In genomic region chr11:15624701-15625100, GRCh38 we compare ENCODE assay signal across 14 cellular contexts.
A peak's percentile ranks its signal among the peaks of the same experiment; 100 is the strongest.
DNase-seq lines count a peak whose midpoint lies in the region; ATAC-seq, FAIRE-seq and TF ChIP-seq lines count a peak whose summit lies in the region.
"Had no signal": no experiment of that assay in that cellular context is flagged by ENCODE, and none has a peak within 500 bp of the region (broad histone marks: within the 10 kb centered on the region; RNA-seq: fewer than 3 reads in every experiment).

No MANE protein-coding gene starts in this region.

- H3K4me3 ChIP-seq in HepG2 (replicated peaks in 1 of 3; ENCODE audit: insufficient read depth in 1 of 3, low read depth in 2 of 3, low read length in 3 of 3) (no peak overlapping the region), right lobe of liver (no peak overlapping the region), mucosa of descending colon (no peak overlapping the region), small intestine (ENCODE audit: low read depth in 1 of 2, low read length in 2 of 2) (no peak overlapping the region), PC-9 (no peak overlapping the region)
- H3K4me3 ChIP-seq: GM12878 had no signal

- TF ChIP-seq CTCF in HepG2 (CRISPR knock-in tag; IDR thresholded peaks at IDR 0.05) (no peak), right lobe of liver (IDR thresholded peaks at IDR 0.05) (no peak), mucosa of descending colon (IDR thresholded peaks at IDR 0.05) (no peak), PC-9 (conservative IDR thresholded peaks at IDR 0.05) (no peak)

- H2AFZ ChIP-seq in HepG2 (ENCODE audit: low read length), result no peak overlapping the region
- no peak overlapping the region for H2AFZ ChIP-seq in PC-9

- TF ChIP-seq EP300 in HepG2 (IDR thresholded peaks at IDR 0.05; ENCODE audit: low read depth in 2 of 2, low read length in 2 of 2) (no peak), HepG2 (CRISPR knock-in tag; IDR thresholded peaks at IDR 0.05; ENCODE audit: borderline replicate concordance) (no peak)

- H3K9ac ChIP-seq in HepG2 (ENCODE audit: insufficient read depth, low read depth, low read length), result no peak overlapping the region

- H3K9me3 ChIP-seq in HepG2 (ENCODE audit: low read length) (no peaks in the 10 kb centered on the region), right lobe of liver (no peaks in the 10 kb centered on the region), mucosa of descending colon (no peaks in the 10 kb centered on the region), small intestine (ENCODE audit: control insufficient read depth, low read depth) (no peaks in the 10 kb centered on the region), PC-9 (ENCODE audit: insufficient read depth, low read depth) (no peaks in the 10 kb centered on the region)

- H3K36me3 ChIP-seq in HepG2 (replicated peaks in 1 of 2; ENCODE audit: control insufficient read depth in 1 of 2, insufficient read depth in 2 of 2, low read length in 2 of 2) (no peaks in the 10 kb centered on the region), right lobe of liver (no peaks in the 10 kb centered on the region), mucosa of descending colon (ENCODE audit: low read depth) (no peaks in the 10 kb centered on the region), small intestine (ENCODE audit: control insufficient read depth in 2 of 2, insufficient read depth in 2 of 2, low read length in 2 of 2) (no peaks in the 10 kb centered on the region), PC-9 (ENCODE audit: low read depth) (no peaks in the 10 kb centered on the region)

- no peaks in the 10 kb centered on the region for H3K9me2 ChIP-seq in PC-9 (ENCODE audit: insufficient read depth)

- in situ Hi-C loops in HepG2 (cut with HindIII; ENCODE audit: extremely low pct_ligation_motif_present, low pct_unique_long_range_greater_than_20kb), result no loop called here

- 5% methylated on average over 4 of the region's 4 CpGs for WGBS in HepG2 (ENCODE audit: low lambda C conversion rate)
- WGBS in right lobe of liver (ENCODE audit: insufficient coverage, low coverage, low lambda C conversion rate, missing lambda C conversion rate), result 79% methylated on average over 4 of the region's 4 CpGs
- WGBS in small intestine, 3 donors, result 26 to 60% (median 39%) methylated on average over 4 of the region's 4 CpGs

- TF ChIP-seq POLR2A in HepG2 (IDR thresholded peaks at IDR 0.05; ENCODE audit: insufficient read depth in 1 of 2, low read depth in 2 of 2, low read length in 2 of 2), result no peak
- no peak for TF ChIP-seq POLR2A in right lobe of liver (IDR thresholded peaks at IDR 0.05)

- CTCF ChIA-PET in HepG2 (lab: Yijun Ruan, JAX; ENCODE audit: low intra/inter-chr PET ratio, low total read pairs) (no interaction called here), PC-9 (lab: Charles Lee) (interaction anchor here (0.5 kb wide), 1 partner anchor 53 kb away, joined by 3 read pairs; no protein-coding TSS in a partner anchor)

- BruUV-seq in HepG2 (replicated peaks; lab: Mats Ljungman, UMichigan) (no TSS peak), PC-9 (replicated peaks; lab: Mats Ljungman, UMichigan) (no TSS peak)

- no peaks in the 10 kb centered on the region for H3F3A ChIP-seq in PC-9 (ENCODE audit: insufficient read depth, low read depth)

- H4K20me1 ChIP-seq in HepG2 (ENCODE audit: insufficient read depth, low read length), result no peaks in the 10 kb centered on the region
- H4K20me1 ChIP-seq in PC-9 (ENCODE audit: insufficient read depth), result no peaks in the 10 kb centered on the region

- no peaks in the 10 kb centered on the region for H3K79me2 ChIP-seq in HepG2 (ENCODE audit: insufficient read depth, low read length)
- no peaks in the 10 kb centered on the region for H3K79me2 ChIP-seq in PC-9 (ENCODE audit: low read depth)

- DNase-seq in HepG2 (ENCODE audit: low spot score), result no peak
- DNase-seq in right lobe of liver, result no peak
- DNase-seq in mucosa of descending colon, result no peak
- peak; percentile 91 for DNase-seq in small intestine
- no peak for DNase-seq in COLO829 (ENCODE audit: low spot score)
- no peak for DNase-seq in left ventricle myocardium superior
- no peak for DNase-seq in PC-9
- DNase-seq: CD4-positive, alpha-beta T cell; DMS153; DND-41; GOT3; H7 had no signal

- POLR2A ChIA-PET in HepG2 (lab: Yijun Ruan, JAX) (no interaction called here), PC-9 (lab: Charles Lee; ENCODE audit: unreplicated experiment) (no interaction called here)

- TF ChIP-seq RAD21 in HepG2 (CRISPR knock-in tag; IDR thresholded peaks at IDR 0.05), result no peak

- H3K27ac ChIP-seq in HepG2 (ENCODE audit: extremely low read length, insufficient read depth, low read length) (no peak overlapping the region), right lobe of liver (no peak overlapping the region), small intestine (ENCODE audit: low read depth in 1 of 2, low read length in 1 of 2) (peak overlapping the region in 1 of 2 donors; percentile 44), PC-9 (no peak overlapping the region)
- H3K27ac ChIP-seq: C4-2B had no signal

- FAIRE-seq in HepG2 (lab: Jason Lieb, UNC) (no peak), small intestine (lab: Jason Lieb, UNC) (no peak)
- FAIRE-seq: GM12878 had no signal

- intact Hi-C loops in HepG2 (cut with micrococcal nuclease; ENCODE audit: unreplicated experiment), result no loop called here
- intact Hi-C loops in right lobe of liver (cut with DNase I), result no loop called here
- intact Hi-C loops in mucosa of descending colon (cut with DNase I, micrococcal nuclease), result no loop called here
- intact Hi-C loops in left ventricle myocardium superior (cut with micrococcal nuclease), result no loop called here
- intact Hi-C loops in PC-9 (cut with micrococcal nuclease; ENCODE audit: unreplicated experiment), result no loop called here

- H3K4me2 ChIP-seq in HepG2 (ENCODE audit: low read depth, low read length) (no peak overlapping the region), PC-9 (no peak overlapping the region)

- no peaks in the 10 kb centered on the region for H3K4me1 ChIP-seq in HepG2 (ENCODE audit: insufficient read depth, low read length)
- H3K4me1 ChIP-seq in right lobe of liver, result no peaks in the 10 kb centered on the region
- H3K4me1 ChIP-seq in mucosa of descending colon (ENCODE audit: low read depth), result no peaks in the 10 kb centered on the region
- peaks cover 0 to 2% of the 10 kb centered on the region in 2 donors for H3K4me1 ChIP-seq in small intestine (ENCODE audit: control insufficient read depth in 2 of 2, insufficient read depth in 1 of 2, low read depth in 1 of 2, low read length in 1 of 2)
- no peaks in the 10 kb centered on the region for H3K4me1 ChIP-seq in PC-9 (replicated peaks; ENCODE audit: insufficient read depth)

- ATAC-seq in HepG2, result no peak
- no peak for ATAC-seq in right lobe of liver
- ATAC-seq in mucosa of descending colon, result peak; percentile 73
- ATAC-seq in left ventricle myocardium superior, result no peak
- ATAC-seq: GM12878 had no signal

- H3K27me3 ChIP-seq in HepG2 (ENCODE audit: control insufficient read depth in 1 of 2, insufficient read depth in 2 of 2, low read length in 2 of 2), result no peaks in the 10 kb centered on the region; a peak in 1 of 5 replicates
- H3K27me3 ChIP-seq in right lobe of liver, result no peaks in the 10 kb centered on the region
- no peaks in the 10 kb centered on the region for H3K27me3 ChIP-seq in small intestine (ENCODE audit: control insufficient read depth in 2 of 2, insufficient read depth in 2 of 2, low read length in 2 of 2)
- H3K27me3 ChIP-seq in PC-9 (ENCODE audit: insufficient read depth, low read depth), result no peaks in the 10 kb centered on the region

TF ChIP-seq in HepG2, 621 proteins besides CTCF, POLR2A, EP300 and RAD21:
- no peak for TF ChIP-seq ZNF652 (CRISPR knock-in tag; IDR thresholded peaks at IDR 0.05; ENCODE audit: borderline replicate concordance, low read depth)
- peak; percentile 54 for TF ChIP-seq CREB1 (IDR thresholded peaks at IDR 0.05)
- no peak for TF ChIP-seq CREB1 (CRISPR knock-in tag; IDR thresholded peaks at IDR 0.05)
TF ChIP-seq in HepG2: peak in this region for 1.
